8 cellular contexts compared by ENCODE assay signal in genomic region chr20:32333181-32333987, GRCh38. TPM values are rescaled to one million over a fixed set of nuclear protein-coding genes. Genes with fewer than 3 reads are reported as not detected.
DNase-seq lines count a peak whose midpoint lies in the region; ATAC-seq and TF ChIP-seq lines count a peak whose summit lies in the region.

No MANE protein-coding gene starts in this region.

- no peak overlapping the region for H3K4me3 ChIP-seq in MG63

- peak; percentile 62 for ATAC-seq in GM19328 (IDR thresholded peaks at IDR 0.05; ENCODE audit: unreplicated experiment)
- ATAC-seq in HG02885 (IDR thresholded peaks at IDR 0.05; ENCODE audit: poor library complexity, unreplicated experiment): peak; percentile 62
- ATAC-seq in activated T-cell treated with anti-CD3 and anti-CD28 coated beads, Interleukin-2, amount 50 U/mL, for 4 hours: peak; percentile 78 to 83
- ATAC-seq in SK-N-SH treated with all-trans-retinoic acid at 6 μM for 48 hours: no peak

- H3K9me3 ChIP-seq in MG63: no peaks in the 10 kb centered on the region

- H3K36me3 Mint-ChIP-seq in activated T-cell treated with anti-CD3 and anti-CD28 coated beads, Interleukin-2, amount 50 U/mL, for 4 hours (ENCODE audit: insufficient read depth): peaks cover 29% of the 10 kb centered on the region

- no peaks in the 10 kb centered on the region for H3K27me3 Mint-ChIP-seq in activated T-cell treated with anti-CD3 and anti-CD28 coated beads, Interleukin-2, amount 50 U/mL, for 4 hours (ENCODE audit: low read depth)

- H3K36me3 ChIP-seq in MG63: peaks cover 23% of the 10 kb centered on the region

- H3K9me3 Mint-ChIP-seq in activated T-cell treated with anti-CD3 and anti-CD28 coated beads, Interleukin-2, amount 50 U/mL, for 4 hours: no peaks in the 10 kb centered on the region

- peak overlapping the region; percentile 37 for H3K4me3 Mint-ChIP-seq in activated T-cell treated with anti-CD3 and anti-CD28 coated beads, Interleukin-2, amount 50 U/mL, for 4 hours

- peaks cover 43% of the 10 kb centered on the region for H3K4me1 Mint-ChIP-seq in activated T-cell treated with anti-CD3 and anti-CD28 coated beads, Interleukin-2, amount 50 U/mL, for 4 hours (ENCODE audit: low read depth)

- no peaks in the 10 kb centered on the region for H3K27me3 ChIP-seq in MG63

- DNase-seq in activated T-cell treated with anti-CD3 and anti-CD28 coated beads, Interleukin-2, amount 50 U/mL, for 4 hours: no peak
- peak; percentile 15 to 54 for DNase-seq in stimulated activated CD4-positive, alpha-beta T cell treated with anti-CD3 and anti-CD28 coated beads, Interleukin-4, amount 100 ng/mL, for 48 hours (ENCODE audit: low read depth in 2 of 2)
- DNase-seq in hippocampal formation (lab: John Stamatoyannopoulos, UW) (no peak), MG63 (no peak), EL (no peak)

TF ChIP-seq in SK-N-SH treated with all-trans-retinoic acid at 6 μM for 48 hours, 23 proteins besides CTCF, POLR2A, EP300 and RAD21:
- TF ChIP-seq ZC3H10 (CRISPR knock-in tag; IDR thresholded peaks at IDR 0.05) (no peak), PATZ1 (CRISPR knock-in tag; IDR thresholded peaks at IDR 0.05; ENCODE audit: borderline replicate concordance) (no peak)
TF ChIP-seq in SK-N-SH treated with all-trans-retinoic acid at 6 μM for 48 hours: peak in this region for 0.

RNA-seq across cellular contexts. Expression of gene ASXL1, which starts 24.7 kb away (rescaled TPM):
- total RNA-seq in activated T-cell treated with anti-CD3 and anti-CD28 coated beads, Interleukin-2, amount 50 U/mL, for 4 hours: 100 to 1,000 TPM; 138 to 194 (median 149) TPM
- 25.2 and 39.8 TPM in 2 replicates for total RNA-seq in MG63 (2014; rRNA removed; shearing (Covaris generic); ENCODE audit: low replicate concordance)

RNA-seq across cellular contexts. Expression of gene KIF3B, which starts 55.9 kb away (rescaled TPM):
- 10 to 100 TPM; 69.3 to 90.4 (median 78.9) TPM for total RNA-seq in activated T-cell treated with anti-CD3 and anti-CD28 coated beads, Interleukin-2, amount 50 U/mL, for 4 hours
- total RNA-seq in MG63 (2014; rRNA removed; shearing (Covaris generic); ENCODE audit: low replicate concordance): 6.8 and 7.0 TPM in 2 replicates

Comparison
In these comparisons a context has a peak if more than half of its experiments do, and no peak if none do; other contexts are left out.
1. DNase-seq: peak in stimulated activated CD4-positive, alpha-beta T cell treated with anti-CD3 and anti-CD28 coated beads, Interleukin-4, amount 100 ng/mL, for 48 hours (2 of 2); none in activated T-cell treated with anti-CD3 and anti-CD28 coated beads, Interleukin-2, amount 50 U/mL, for 4 hours (single experiment), hippocampal formation (0 of 2), MG63 (single experiment) and EL (single experiment).